In genomic region chr2:233834378-233834777, GRCh38 we compare ENCODE assay signal across 18 cellular contexts. TPM values are rescaled to one million over a fixed set of nuclear protein-coding genes. Genes with fewer than 3 reads are reported as not detected.
"Had no signal": no experiment of that assay in that cellular context is flagged by ENCODE, and none has a peak within 500 bp of the region (broad histone marks: within the 10 kb centered on the region; RNA-seq: fewer than 3 reads in every experiment).

No MANE protein-coding gene starts in this region.

- DNase-seq: activated CD4-positive, alpha-beta T cell treated with anti-CD3 and anti-CD28 coated beads, Interleukin-2, amount 50 U/mL, for 1 hour; immature natural killer cell; left colon; naive B cell; nucleus accumbens; psoas muscle; right lobe of liver; stimulated activated naive CD4-positive, alpha-beta T cell treated with Interleukin-2 at 50 U/mL for 16 hours; T-helper 2 cell; upper lobe of left lung had no signal

- H3K36me3 Mint-ChIP-seq: immature natural killer cell, naive B cell had no signal

- H3K27ac Mint-ChIP-seq: activated T-cell treated with anti-CD3 and anti-CD28 coated beads, Interleukin-2, amount 50 U/mL, for 24 hours had no signal

- H3K4me1 Mint-ChIP-seq: immature natural killer cell had no signal

- H3K27me3 Mint-ChIP-seq: activated T-cell treated with anti-CD3 and anti-CD28 coated beads, Interleukin-2, amount 50 U/mL, for 24 hours; naive B cell had no signal

- FAIRE-seq: bronchial epithelial cell, endometrium had no signal

- H3K9me3 Mint-ChIP-seq: activated T-cell treated with anti-CD3 and anti-CD28 coated beads, Interleukin-2, amount 50 U/mL, for 24 hours; immature natural killer cell; naive B cell had no signal

- H3K9me3 ChIP-seq: ascending aorta, esophagus muscularis mucosa, psoas muscle, right lobe of liver, upper lobe of left lung had no signal

- H3K4me3 ChIP-seq: ascending aorta, esophagus muscularis mucosa, lung, psoas muscle, right lobe of liver, upper lobe of left lung had no signal

- H3K4me1 ChIP-seq: ascending aorta, psoas muscle, upper lobe of left lung had no signal

- H3K36me3 ChIP-seq: ascending aorta, esophagus muscularis mucosa, right lobe of liver, upper lobe of left lung had no signal

- ATAC-seq: left colon, psoas muscle had no signal

- H3K4me3 Mint-ChIP-seq: activated T-cell treated with anti-CD3 and anti-CD28 coated beads, Interleukin-2, amount 50 U/mL, for 24 hours; immature natural killer cell; naive B cell had no signal

- H3K27me3 ChIP-seq: ascending aorta, esophagus muscularis mucosa, right lobe of liver, upper lobe of left lung had no signal

- H3K27ac ChIP-seq: ascending aorta, esophagus muscularis mucosa, psoas muscle, right lobe of liver, upper lobe of left lung had no signal

RNA-seq across cellular contexts. Expression of gene HJURP, which starts 20.0 kb away (rescaled TPM):
- total RNA-seq: ascending aorta, psoas muscle had no signal

RNA-seq across cellular contexts. Expression of gene MROH2A, which starts 56.2 kb away (rescaled TPM):
- total RNA-seq: ascending aorta, bronchial epithelial cell, esophagus muscularis mucosa, fibroblast of villous mesenchyme, psoas muscle, temporal lobe, upper lobe of left lung had no signal
- polyA plus RNA-seq: immature natural killer cell, lung, psoas muscle had no signal
